In the genomic region with DNA sequence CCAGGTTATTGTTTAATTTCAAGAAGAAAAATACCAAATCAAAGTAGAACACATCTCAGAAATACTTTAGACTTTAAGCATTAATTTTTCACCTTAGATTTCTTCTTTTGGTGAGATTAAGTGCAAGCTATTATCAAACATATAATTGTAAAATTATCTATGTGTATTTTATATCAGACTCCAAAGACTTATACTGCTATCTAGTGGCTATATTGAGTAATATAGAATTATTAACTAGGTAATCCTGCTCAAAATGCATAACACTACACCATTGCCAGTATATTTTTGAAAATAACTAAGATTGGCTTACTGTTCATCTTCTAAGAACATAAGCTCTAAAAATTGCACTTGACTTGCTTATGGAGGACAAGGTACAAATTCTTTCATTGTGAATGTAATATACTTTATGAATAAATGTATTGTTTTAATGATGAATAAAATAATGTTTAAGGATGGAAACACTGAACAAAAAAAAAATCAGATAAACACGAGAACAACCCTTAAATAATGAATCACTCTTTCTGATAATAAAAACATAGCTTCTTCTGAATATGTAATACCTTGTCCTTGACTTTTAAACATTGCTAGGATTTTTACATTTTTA, we compare ENCODE assay signal across 9 cellular contexts.
DNase-seq lines count a peak whose midpoint lies in the region; ATAC-seq and TF ChIP-seq lines count a peak whose summit lies in the region.
"Had no signal": no experiment of that assay in that cellular context is flagged by ENCODE, and none has a peak within 500 bp of the region (broad histone marks: within the 10 kb centered on the region; RNA-seq: fewer than 3 reads in every experiment).

No MANE protein-coding gene starts in this region.

- H2AFZ ChIP-seq in OCI-LY1 (ENCODE audit: low read length) = no peak overlapping the region

- peak; percentile 58 for ATAC-seq in foreskin keratinocyte
- no peak for ATAC-seq in GM21529 (IDR thresholded peaks at IDR 0.05; ENCODE audit: unreplicated experiment)
- ATAC-seq in activated naive CD4-positive, alpha-beta T cell treated with anti-CD3 and anti-CD28 coated beads, Interleukin-2, amount 50 U/mL, for 72 hours = no peak
- no peak for ATAC-seq in left cardiac atrium
- ATAC-seq: activated CD8-positive, alpha-beta memory T cell treated with anti-CD3 and anti-CD28 coated beads, Interleukin-2, amount 10 ng/mL, durations not matched to agents 7 days and 5 days had no signal

- H3K27ac ChIP-seq in OCI-LY1 (ENCODE audit: low read depth, low read length, poor library complexity, severe bottlenecking) (no peak overlapping the region), foreskin keratinocyte (no peak overlapping the region)

- H3K9me2 ChIP-seq in OCI-LY1 (ENCODE audit: low read depth, low read length) = no peaks in the 10 kb centered on the region

- no peaks in the 10 kb centered on the region for H3K79me2 ChIP-seq in OCI-LY1 (ENCODE audit: insufficient read depth, low read length)

- H3K36me3 ChIP-seq in OCI-LY1 (ENCODE audit: insufficient read depth, low read length) = no peaks in the 10 kb centered on the region

- TF ChIP-seq CTCF in AG09309 (IDR thresholded peaks at IDR 0.05; ENCODE audit: control insufficient read depth, insufficient read depth, low read depth, low read length, missing control alignments) (peak; percentile 33), OCI-LY1 (IDR thresholded peaks at IDR 0.05; ENCODE audit: low read length) (peak; percentile 24; the same call in 1 of the 2 replicates), foreskin keratinocyte (conservative IDR thresholded peaks at IDR 0.05) (peak; percentile 74)

- H3K4me3 ChIP-seq in AG09309 (ENCODE audit: control insufficient read depth, low read depth, low read length) = no peak overlapping the region
- H3K4me3 ChIP-seq in OCI-LY1 (ENCODE audit: low read depth, low read length, poor library complexity, severe bottlenecking) = no peak overlapping the region

- H3K9me3 ChIP-seq in OCI-LY1 (ENCODE audit: low read length) = no peaks in the 10 kb centered on the region

- peaks cover 0 to 7% of the 10 kb centered on the region in 2 donors for H3K36me3 Mint-ChIP-seq in activated naive CD4-positive, alpha-beta T cell treated with anti-CD3 and anti-CD28 coated beads, Interleukin-2, amount 50 U/mL, for 72 hours
- H3K36me3 Mint-ChIP-seq: activated CD8-positive, alpha-beta memory T cell treated with anti-CD3 and anti-CD28 coated beads, Interleukin-2, amount 10 ng/mL, durations not matched to agents 7 days and 5 days had no signal

- peaks cover 13 to 14% of the 10 kb centered on the region in 2 donors for H3K9me3 Mint-ChIP-seq in activated naive CD4-positive, alpha-beta T cell treated with anti-CD3 and anti-CD28 coated beads, Interleukin-2, amount 50 U/mL, for 72 hours

- intact Hi-C loops in left cardiac atrium (cut with DNase I) = loop anchor here in 1 of 2 donors (10.0 kb wide), 1 partner anchor 753 kb away; no protein-coding TSS in a partner anchor

- H3K4me1 ChIP-seq in OCI-LY1 (ENCODE audit: insufficient read depth, low read length, severe bottlenecking) (no peaks in the 10 kb centered on the region), foreskin keratinocyte (no peaks in the 10 kb centered on the region)

- no peak overlapping the region for H3K27ac Mint-ChIP-seq in activated naive CD4-positive, alpha-beta T cell treated with anti-CD3 and anti-CD28 coated beads, Interleukin-2, amount 50 U/mL, for 72 hours
- H3K27ac Mint-ChIP-seq: activated CD8-positive, alpha-beta memory T cell treated with anti-CD3 and anti-CD28 coated beads, Interleukin-2, amount 10 ng/mL, durations not matched to agents 7 days and 5 days had no signal

- H3K9ac ChIP-seq in OCI-LY1 (ENCODE audit: low read length) = no peak overlapping the region

- DNase-seq in AG09309 (ENCODE audit: low read depth) = no peak
- DNase-seq in GM03348 (ENCODE audit: low spot score) = peak; percentile 33
- no peak for DNase-seq in foreskin keratinocyte
- no peak for DNase-seq in effector CD8-positive, alpha-beta T cell (lab: John Stamatoyannopoulos, UW)
- no peak for DNase-seq in activated naive CD4-positive, alpha-beta T cell treated with anti-CD3 and anti-CD28 coated beads, Interleukin-2, amount 50 U/mL, for 72 hours (ENCODE audit: low spot score in 2 of 2)
- no peak for DNase-seq in left cardiac atrium
- DNase-seq: activated CD8-positive, alpha-beta memory T cell treated with anti-CD3 and anti-CD28 coated beads, Interleukin-2, amount 10 ng/mL, durations not matched to agents 7 days and 5 days had no signal

- H3K27me3 ChIP-seq in OCI-LY1 (ENCODE audit: insufficient read depth, low read length) (no peaks in the 10 kb centered on the region; the same call in 1 of the 2 replicates), foreskin keratinocyte (no peaks in the 10 kb centered on the region)

- H4K20me1 ChIP-seq in OCI-LY1 (ENCODE audit: insufficient read depth, low read length) = no peaks in the 10 kb centered on the region

- no peaks in the 10 kb centered on the region for H3F3A ChIP-seq in OCI-LY1 (ENCODE audit: insufficient read depth, low read length)

- no peak overlapping the region for H3K4me2 ChIP-seq in OCI-LY1 (ENCODE audit: low read length)

Comparison
In these comparisons a context has a peak if more than half of its experiments do, and no peak if none do; other contexts are left out.
1. CTCF ChIP-seq: peak in every context shown above with its lines; median percentile 74 in foreskin keratinocyte; 33 in AG09309; 24 in OCI-LY1.